In genomic region chr17:71599583-71599982, GRCh38 we compare ENCODE assay signal across 7 cellular contexts.
A peak's percentile ranks its signal among the peaks of the same experiment; 100 is the strongest.
DNase-seq lines count a peak whose midpoint lies in the region; ATAC-seq, FAIRE-seq and TF ChIP-seq lines count a peak whose summit lies in the region.
"Not testable (repeated sequence)": the region's sequence is repeated elsewhere in the genome, so short reads cannot be mapped to it uniquely, and the experiment has no call there.

No MANE protein-coding gene starts in this region.

- TF ChIP-seq CTCF in HCT116 (IDR thresholded peaks at IDR 0.05 in 2 of 3, conservative IDR thresholded peaks at IDR 0.05 in 1 of 3; ENCODE audit: borderline replicate concordance in 1 of 3, insufficient read depth in 1 of 3, low read depth in 2 of 3, low read length in 2 of 3); WTC11 (IDR thresholded peaks at IDR 0.05); pancreas (IDR thresholded peaks at IDR 0.05): not testable (repeated sequence)

- H3K4me1 ChIP-seq in ACC112 (ENCODE audit: control insufficient read depth, insufficient read depth, low read length, unreplicated experiment); HCT116 (ENCODE audit: control insufficient read depth in 1 of 2, insufficient read depth in 2 of 2, low read length in 2 of 2); mesenchymal stem cell (ENCODE audit: control insufficient read depth, insufficient read depth, low read depth, low read length); pancreas: not testable (repeated sequence)

- intact Hi-C loops in HCT116 (cut with micrococcal nuclease); pancreas (cut with DNase I): not testable (repeated sequence)

- not testable (repeated sequence) for TF ChIP-seq POLR2A in HCT116 (IDR thresholded peaks at IDR 0.05; ENCODE audit: borderline replicate concordance, extremely low read depth, insufficient read depth, insufficient read length)

- H3K4me3 ChIP-seq in ACC112 (ENCODE audit: low read depth, low read length); HCT116 (replicated peaks in 1 of 2; ENCODE audit: low read depth in 1 of 2, low read length in 2 of 2); mesenchymal stem cell (ENCODE audit: insufficient read depth in 1 of 2, low read depth in 1 of 2, low read length in 2 of 2); pancreas: not testable (repeated sequence)

- BruUV-seq in HCT116 (replicated peaks; lab: Mats Ljungman, UMichigan), result not testable (repeated sequence)

- not testable (repeated sequence) for H4K8ac ChIP-seq in mesenchymal stem cell (ENCODE audit: low read length)

- not testable (repeated sequence) for H3K79me2 ChIP-seq in ACC112 (ENCODE audit: control insufficient read depth, insufficient read depth, low read length, unreplicated experiment); HCT116 (ENCODE audit: insufficient read depth, low read length)

- H3K27ac ChIP-seq in ACC112 (ENCODE audit: low read depth, low read length); HCT116 (ENCODE audit: low read depth, low read length); mesenchymal stem cell (ENCODE audit: low read length, poor library complexity, severe bottlenecking); pancreas: not testable (repeated sequence)

- not testable (repeated sequence) for H3K79me1 ChIP-seq in mesenchymal stem cell (replicated peaks; ENCODE audit: low read length, poor library complexity, severe bottlenecking)

- not testable (repeated sequence) for H2AK5ac ChIP-seq in mesenchymal stem cell (ENCODE audit: low read length, severe bottlenecking)

- CTCF ChIA-PET in HCT116 (lab: Charles Lee); WTC11 (lab: Charles Lee): not testable (repeated sequence)

- not testable (repeated sequence) for DNase-seq in HCT116 (ENCODE audit: low read depth, low spot score); WTC11 (ENCODE audit: low spot score); frontal cortex (ENCODE audit: low spot score in 2 of 2); mesenchymal stem cell; pancreas

- H3K18ac ChIP-seq in mesenchymal stem cell (ENCODE audit: low read depth in 1 of 2, low read length in 2 of 2), result not testable (repeated sequence)

- not testable (repeated sequence) for H3K4me3 Mint-ChIP-seq in WTC11

- not testable (repeated sequence) for H3K9me3 ChIP-seq in HCT116 (ENCODE audit: control insufficient read depth in 1 of 2, insufficient read depth in 1 of 2, low read depth in 1 of 2, low read length in 2 of 2); mesenchymal stem cell (ENCODE audit: control insufficient read depth, low read length); pancreas

- H2BK15ac ChIP-seq in mesenchymal stem cell (ENCODE audit: low read depth, poor library complexity, severe bottlenecking), result not testable (repeated sequence)

- H3K27ac Mint-ChIP-seq in WTC11, result not testable (repeated sequence)

- no CpG with 5 or more reads among the region's 1 CpG for WGBS in mesenchymal stem cell
- 98 to 100% methylated on average over 1 of the region's 1 CpG for WGBS in pancreas, 2 donors

- H4K20me1 ChIP-seq in HCT116 (ENCODE audit: insufficient read depth), result not testable (repeated sequence)

- not testable (repeated sequence) for H3K4me2 ChIP-seq in HCT116 (ENCODE audit: low read length); mesenchymal stem cell (ENCODE audit: low read length, poor library complexity, severe bottlenecking)

- ATAC-seq in HCT116, WTC11, pancreas: not testable (repeated sequence)

- not testable (repeated sequence) for TF ChIP-seq RAD21 in HCT116 (IDR thresholded peaks at IDR 0.05; ENCODE audit: low read depth)

- not testable (repeated sequence) for H3K4ac ChIP-seq in mesenchymal stem cell (ENCODE audit: low read depth in 1 of 2, low read length in 2 of 2)

- H3K23ac ChIP-seq in mesenchymal stem cell (ENCODE audit: low read length in 2 of 2), result not testable (repeated sequence)

- not testable (repeated sequence) for H4K91ac ChIP-seq in mesenchymal stem cell (ENCODE audit: low read length)

- H3K9me3 Mint-ChIP-seq in WTC11, result not testable (repeated sequence)

- peaks cover 14% of the 10 kb centered on the region for H3K4me1 Mint-ChIP-seq in WTC11

- H3K36me3 Mint-ChIP-seq in WTC11, result not testable (repeated sequence)

- H2AFZ ChIP-seq in ACC112 (ENCODE audit: low read length, unreplicated experiment) (peak overlapping the region; percentile 58), HCT116 (ENCODE audit: low read depth, low read length, poor library complexity, severe bottlenecking) (peak overlapping the region; percentile 13)
- not testable (repeated sequence) for H2AFZ ChIP-seq in mesenchymal stem cell (ENCODE audit: low read depth, low read length)

- POLR2A ChIA-PET in HCT116 (lab: Charles Lee); WTC11 (lab: Charles Lee): not testable (repeated sequence)

- H2BK120ac ChIP-seq in mesenchymal stem cell (ENCODE audit: low read depth, low read length), result not testable (repeated sequence)

- H3K36me3 ChIP-seq in ACC112 (ENCODE audit: insufficient read depth, low read length); HCT116 (ENCODE audit: control insufficient read depth in 1 of 2, insufficient read depth in 2 of 2, low read length in 2 of 2); mesenchymal stem cell (ENCODE audit: control insufficient read depth in 1 of 2, insufficient read depth in 2 of 2, low read depth in 1 of 2, low read length in 2 of 2); pancreas: not testable (repeated sequence)

- RAD21 ChIA-PET in HCT116 (lab: Charles Lee; ENCODE audit: low non-redundant PET in 1 of 2, low total read pairs in 2 of 2, uncharacterized antibody in 2 of 2, unreplicated experiment in 2 of 2), result not testable (repeated sequence)

- not testable (repeated sequence) for H3K27me3 ChIP-seq in ACC112 (ENCODE audit: insufficient read depth, low read length); HCT116 (ENCODE audit: insufficient read depth, low read length); mesenchymal stem cell (ENCODE audit: control insufficient read depth in 1 of 2, insufficient read depth in 1 of 2, low read length in 2 of 2); pancreas

- not testable (repeated sequence) for H2BK12ac ChIP-seq in mesenchymal stem cell (ENCODE audit: low read length in 2 of 2)

- not testable (repeated sequence) for H3K9me2 ChIP-seq in HCT116 (ENCODE audit: insufficient read depth)

- FAIRE-seq in A204.1 (lab: Jason Lieb, UNC) (peak; percentile 41), frontal cortex (lab: Jason Lieb, UNC) (peak; percentile 74), pancreas (lab: Jason Lieb, UNC) (peak; percentile 13)

- H3K9ac ChIP-seq in HCT116 (ENCODE audit: low read length), result not testable (repeated sequence)
- H3K9ac ChIP-seq in mesenchymal stem cell (ENCODE audit: low read length), result peak overlapping the region; percentile 46

- H2BK5ac ChIP-seq in mesenchymal stem cell (ENCODE audit: low read depth, low read length, poor library complexity, severe bottlenecking), result not testable (repeated sequence)

- not testable (repeated sequence) for H3K14ac ChIP-seq in mesenchymal stem cell (ENCODE audit: low read length in 2 of 2)

- not testable (repeated sequence) for H3K27me3 Mint-ChIP-seq in WTC11 (ENCODE audit: low read depth)

TF ChIP-seq in WTC11, 78 proteins besides CTCF, POLR2A, EP300 and RAD21:
- TF ChIP-seq HMGA2 (CRISPR knock-in tag; IDR thresholded peaks at IDR 0.05), result peak; percentile 56; the same call in 1 of the 2 replicates
